ENCODE assay signal across 20 cellular contexts in the genomic region with DNA sequence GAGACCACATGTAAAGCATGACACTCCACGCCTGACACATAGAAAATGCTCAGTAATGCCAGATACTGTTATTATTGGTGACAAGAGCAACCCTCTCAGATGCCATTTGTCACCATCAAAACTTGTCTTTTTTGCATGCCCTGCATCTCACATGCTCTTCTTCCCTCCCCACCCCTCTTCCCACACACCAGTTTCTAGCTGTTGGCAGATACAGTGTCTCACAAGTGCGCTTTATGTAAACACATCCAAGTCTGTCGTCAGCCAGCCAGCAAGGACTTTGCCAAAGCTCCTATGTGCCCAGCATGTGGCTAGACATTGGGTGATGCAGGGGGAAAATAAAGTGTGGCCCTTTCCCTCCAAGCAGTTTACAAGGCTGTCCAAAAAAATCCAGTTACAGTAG. TPM values are rescaled to one million over a fixed set of nuclear protein-coding genes. Genes with fewer than 3 reads are reported as not detected.
DNase-seq lines count a peak whose midpoint lies in the region; ATAC-seq and TF ChIP-seq lines count a peak whose summit lies in the region.
"Had no signal": no experiment of that assay in that cellular context is flagged by ENCODE, and none has a peak within 500 bp of the region (broad histone marks: within the 10 kb centered on the region; RNA-seq: fewer than 3 reads in every experiment).

No MANE protein-coding gene starts in this region.

- no peak for TF ChIP-seq RAD21 in IMR-90 (IDR thresholded peaks at IDR 0.05; ENCODE audit: low read length)

- no peak for TF ChIP-seq CTCF in IMR-90 (conservative IDR thresholded peaks at IDR 0.05; ENCODE audit: low read depth, low read length)

- H3K27ac ChIP-seq in IMR-90 (ENCODE audit: insufficient read depth, low read length) (no peak overlapping the region), neuronal stem cell (replicated peaks; ENCODE audit: low read length) (no peak overlapping the region)
- H3K27ac ChIP-seq: BLaER1 treated with 17β-estradiol and CSF1 and Interleukin-3, amounts not matched to agents 10 nM and 100 nM; SJCRH30 had no signal

- 0 out of 2 replicates have a peak, but pooled peaks cover 2% of the 10 kb centered on the region for H3K9me1 ChIP-seq in IMR-90 (ENCODE audit: insufficient read depth, low read length)

- H3K4me3 ChIP-seq in IMR-90 (ENCODE audit: insufficient read depth, low read depth, low read length) = no peak overlapping the region
- H3K4me3 ChIP-seq in neuronal stem cell (ENCODE audit: low read length in 2 of 2) = no peak overlapping the region
- H3K4me3 ChIP-seq: BLaER1 treated with 17β-estradiol and CSF1 and Interleukin-3, amounts not matched to agents 10 nM and 100 nM; GM12878; GM23338; MG63; SJCRH30 had no signal

- H2BK12ac ChIP-seq in neuronal stem cell (ENCODE audit: low read length) = no peak overlapping the region

- no peak for TF ChIP-seq POLR2A in IMR-90 (IDR thresholded peaks at IDR 0.05; ENCODE audit: low read depth, low read length)

- no peak overlapping the region for H4K8ac ChIP-seq in IMR-90 (ENCODE audit: low read depth in 2 of 2, low read length in 2 of 2)
- H4K8ac ChIP-seq in neuronal stem cell (ENCODE audit: low read depth, low read length) = peak overlapping the region; percentile 29

- H3K36me3 ChIP-seq in IMR-90 (ENCODE audit: control insufficient read depth, insufficient read depth, low read length) (peaks cover 54% of the 10 kb centered on the region), neuronal stem cell (replicated peaks in 1 of 2; ENCODE audit: control insufficient read depth in 2 of 2, insufficient read depth in 2 of 2, low read length in 2 of 2) (peaks cover 31 to 94% of the 10 kb centered on the region in 2 donors)

- peak; percentile 41 for DNase-seq in NCI-H2196 (lab: John Stamatoyannopoulos, UW; ENCODE audit: unreplicated experiment)
- DNase-seq in NCI-H2196 treated with DMSO at 0.1 percent for 48 hours (lab: John Stamatoyannopoulos, UW; ENCODE audit: unreplicated experiment) = no peak
- DNase-seq in IMR-90 = peak; percentile 34
- peak; percentile 17 for DNase-seq in NCI-H446 treated with DMSO at 0.1 percent for 48 hours (lab: John Stamatoyannopoulos, UW)
- DNase-seq in neuronal stem cell (ENCODE audit: low spot score) = no peak
- no peak for DNase-seq in NCI-H146 treated with DMSO at 0.1 percent for 48 hours (lab: John Stamatoyannopoulos, UW; ENCODE audit: unreplicated experiment)
- no peak for DNase-seq in MV-4-11 (lab: John Stamatoyannopoulos, UW)
- DNase-seq in iPS-NIHi7 (ENCODE audit: extremely low spot score) = no peak
- DNase-seq: CD8-positive, alpha-beta memory T cell; GDM1; HFFc6; Karpas-422; MG63; NCI-H1436; PC-3; SJCRH30 had no signal

- H2AFZ ChIP-seq in IMR-90 (replicated peaks; ENCODE audit: low read length, poor library complexity) (no peak overlapping the region), neuronal stem cell (ENCODE audit: low read length) (no peak overlapping the region)
- H2AFZ ChIP-seq: GM23338 had no signal

- H3K79me1 ChIP-seq in IMR-90 (ENCODE audit: low read depth in 1 of 2, low read length in 2 of 2) (no peaks in the 10 kb centered on the region), neuronal stem cell (ENCODE audit: low read depth, low read length) (no peaks in the 10 kb centered on the region)

- dilution Hi-C loops in IMR-90 (cut with HindIII; ENCODE audit: low sequenced_read_pairs, unreplicated experiment) = no loop called here

- H3K4me2 ChIP-seq in IMR-90 (ENCODE audit: low read depth, low read length) (no peak overlapping the region), neuronal stem cell (ENCODE audit: insufficient read depth, low read length, poor library complexity, severe bottlenecking) (no peak overlapping the region)
- H3K4me2 ChIP-seq: BLaER1 treated with 17β-estradiol and CSF1 and Interleukin-3, amounts not matched to agents 10 nM and 100 nM; GM23338 had no signal

- no peaks in the 10 kb centered on the region for H4K20me1 ChIP-seq in IMR-90 (ENCODE audit: insufficient read depth, low read length)

- H3K23ac ChIP-seq in IMR-90 (ENCODE audit: low read depth, low read length) (no peak overlapping the region), neuronal stem cell (ENCODE audit: low read depth, low read length, poor library complexity) (no peak overlapping the region)

- H2BK15ac ChIP-seq in IMR-90 (ENCODE audit: low read depth, low read length) (no peak overlapping the region), neuronal stem cell (ENCODE audit: low read length) (no peak overlapping the region)

- H2BK120ac ChIP-seq in IMR-90 (ENCODE audit: low read depth, low read length) (no peak overlapping the region), neuronal stem cell (ENCODE audit: low read depth, low read length) (no peak overlapping the region)

- H3K18ac ChIP-seq in IMR-90 (ENCODE audit: low read depth, low read length) (no peak overlapping the region), neuronal stem cell (ENCODE audit: low read length) (no peak overlapping the region)

- in situ Hi-C loops in IMR-90 (cut with MboI; ENCODE audit: low sequenced_read_pairs) = no loop called here

- no TSS peak for BruUV-seq in IMR-90 (replicated peaks; lab: Mats Ljungman, UMichigan)

- H2BK5ac ChIP-seq in IMR-90 (ENCODE audit: low read depth, low read length, poor library complexity, severe bottlenecking) (no peak overlapping the region), neuronal stem cell (ENCODE audit: low read length) (no peak overlapping the region)

- H2AK5ac ChIP-seq in IMR-90 (ENCODE audit: low read depth, low read length) (no peak overlapping the region), neuronal stem cell (ENCODE audit: low read depth, low read length) (no peak overlapping the region)

- CTCF ChIA-PET in IMR-90 (lab: Yijun Ruan, JAX) = no interaction called here

- H2BK20ac ChIP-seq in IMR-90 (ENCODE audit: low read depth, low read length) = no peak overlapping the region

- POLR2A ChIA-PET in IMR-90 (lab: Charles Lee; ENCODE audit: unreplicated experiment) = no interaction called here

- H4K91ac ChIP-seq in IMR-90 (ENCODE audit: insufficient read depth, low read depth, low read length) (no peak overlapping the region), neuronal stem cell (ENCODE audit: low read depth, low read length, poor library complexity) (no peak overlapping the region)

- ATAC-seq in IMR-90 (ENCODE audit: low read depth) = no peak; the same call in 1 of the 2 replicates
- ATAC-seq: GM12878, GM23338, PC-3 had no signal

- no peaks in the 10 kb centered on the region for H3K27me3 ChIP-seq in IMR-90 (ENCODE audit: control insufficient read depth, insufficient read depth, low read length)
- no peaks in the 10 kb centered on the region for H3K27me3 ChIP-seq in neuronal stem cell (ENCODE audit: control insufficient read depth in 3 of 3, insufficient read depth in 3 of 3, low read depth in 1 of 3, low read length in 3 of 3)
- H3K27me3 ChIP-seq: BLaER1 treated with 17β-estradiol and CSF1 and Interleukin-3, amounts not matched to agents 10 nM and 100 nM; MG63; SJCRH30 had no signal

- H3K9me3 ChIP-seq in IMR-90 (ENCODE audit: control insufficient read depth, insufficient read depth, low read length) (no peaks in the 10 kb centered on the region), neuronal stem cell (replicated peaks in 1 of 2; ENCODE audit: control insufficient read depth in 2 of 2, insufficient read depth in 1 of 2, low read depth in 1 of 2, low read length in 2 of 2) (no peaks in the 10 kb centered on the region)
- H3K9me3 ChIP-seq: BLaER1 treated with 17β-estradiol and CSF1 and Interleukin-3, amounts not matched to agents 10 nM and 100 nM; MG63; SJCRH30 had no signal

- H2AK9ac ChIP-seq in IMR-90 (replicated peaks; ENCODE audit: low read depth, low read length, poor library complexity) = no peak overlapping the region

- no peak overlapping the region for H4K5ac ChIP-seq in IMR-90 (ENCODE audit: low read depth, low read length)

- intact Hi-C loops in IMR-90 (cut with micrococcal nuclease) = no loop called here

- H3K14ac ChIP-seq in IMR-90 (replicated peaks; ENCODE audit: low read depth, low read length) (no peak overlapping the region), neuronal stem cell (ENCODE audit: low read length) (no peak overlapping the region)

- H3K9ac ChIP-seq in IMR-90 (ENCODE audit: low read depth, low read length) (no peak overlapping the region), neuronal stem cell (ENCODE audit: low read depth, low read length, poor library complexity) (no peak overlapping the region)
- H3K9ac ChIP-seq: BLaER1 treated with 17β-estradiol and CSF1 and Interleukin-3, amounts not matched to agents 10 nM and 100 nM had no signal

- no peak overlapping the region for H3K4ac ChIP-seq in IMR-90 (ENCODE audit: low read depth, low read length)
- H3K4ac ChIP-seq in neuronal stem cell (ENCODE audit: low read length) = no peak overlapping the region

- H3K56ac ChIP-seq in IMR-90 (ENCODE audit: extremely low read depth, insufficient read depth, low read length) = no peak overlapping the region

- H3K4me1 ChIP-seq in IMR-90 (ENCODE audit: control insufficient read depth, insufficient read depth, low read length) (no peaks in the 10 kb centered on the region), neuronal stem cell (ENCODE audit: control insufficient read depth in 2 of 2, insufficient read depth in 1 of 2, low read depth in 1 of 2, low read length in 2 of 2) (no peaks in the 10 kb centered on the region)
- H3K4me1 ChIP-seq: BLaER1 treated with 17β-estradiol and CSF1 and Interleukin-3, amounts not matched to agents 10 nM and 100 nM; SJCRH30 had no signal

- WGBS in IMR-90 (ENCODE audit: extremely low coverage in 2 of 2, insufficient read length in 1 of 2), 2 experiments = 67% methylated on average over 1 of the region's 3 CpGs; no CpG with 5 or more reads in 1 of the 2 experiments
- no CpG with 5 or more reads among the region's 3 CpGs for WGBS in neuronal stem cell (ENCODE audit: extremely low coverage in 2 of 2, insufficient read length in 2 of 2, insufficient replicate concordance in 1 of 2), 2 donors

TF ChIP-seq in IMR-90, 13 proteins besides CTCF, POLR2A, EP300 and RAD21:
- TF ChIP-seq USF2 (IDR thresholded peaks at IDR 0.05; ENCODE audit: low read depth, low read length) = no peak
TF ChIP-seq in IMR-90: peak in this region for 0.

RNA-seq across cellular contexts. Expression of gene EPHA8, which starts 44.9 kb away (rescaled TPM):
- not detected in 2 replicates for total RNA-seq in IMR-90 (2012; rRNA removed)
- not detected in 2 replicates for polyA plus RNA-seq in IMR-90 (2012; rRNA removed)
- not detected in 2 replicates for polyA plus RNA-seq in IMR-90 (2012; cell fraction: cytosol; rRNA removed)
- polyA plus RNA-seq in IMR-90 (2012; cell fraction: nucleus; rRNA removed; ENCODE audit: low replicate concordance) = not detected in 2 replicates
- 0.03 TPM for polyA plus RNA-seq in neuronal stem cell (2013, experiment 1 of 2)
- 0.04 TPM for polyA plus RNA-seq in neuronal stem cell (2013, experiment 2 of 2)
- total RNA-seq: CD8-positive, alpha-beta memory T cell; GM12878; HFFc6; T-helper 2 cell treated with Interferon-gamma antibody and Interleukin-4, amounts not matched to agents 100 ng/mL and 5 ng/mL, for 36 hours had no signal
- polyA plus RNA-seq: CD8-positive, alpha-beta memory T cell; GM12878 had no signal

Comparison
In these comparisons a context has a peak if more than half of its experiments do, and no peak if none do; other contexts are left out.
1. DNase-seq: peak in NCI-H2196 (single experiment), IMR-90 (single experiment) and NCI-H446 treated with DMSO at 0.1 percent for 48 hours (single experiment); none in NCI-H2196 treated with DMSO at 0.1 percent for 48 hours (single experiment), neuronal stem cell (single experiment), NCI-H146 treated with DMSO at 0.1 percent for 48 hours (single experiment), MV-4-11 (single experiment) and iPS-NIHi7 (single experiment).